In the genomic region with DNA sequence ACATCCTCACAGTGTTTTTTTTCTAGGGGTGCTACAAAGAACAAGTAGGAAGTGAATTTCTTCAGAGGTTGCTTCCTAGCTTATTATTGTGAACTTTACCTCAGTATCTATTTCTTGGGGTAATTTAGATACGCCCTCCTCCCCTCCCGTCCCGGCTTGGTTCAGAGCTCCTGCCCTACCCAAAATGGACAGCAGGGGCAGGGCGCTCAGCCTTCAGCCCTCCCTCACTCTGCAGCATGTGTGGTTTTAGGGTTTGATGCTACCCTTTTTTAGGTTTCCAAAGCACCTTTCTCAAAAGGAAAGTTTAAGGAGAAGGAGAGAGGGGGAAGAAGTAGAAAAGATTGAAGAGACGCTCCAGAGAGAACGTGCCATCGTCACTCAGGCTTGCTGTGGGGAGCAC, we compare ENCODE assay signal across 14 cellular contexts. TPM values are rescaled to one million over a fixed set of nuclear protein-coding genes. Genes with fewer than 3 reads are reported as not detected.
A peak's percentile ranks its signal among the peaks of the same experiment; 100 is the strongest.
DNase-seq lines count a peak whose midpoint lies in the region; ATAC-seq and TF ChIP-seq lines count a peak whose summit lies in the region.
"Had no signal": no experiment of that assay in that cellular context is flagged by ENCODE, and none has a peak within 500 bp of the region (broad histone marks: within the 10 kb centered on the region; RNA-seq: fewer than 3 reads in every experiment).

No MANE protein-coding gene starts in this region.

- no TSS peak for BruUV-seq in PC-9 (replicated peaks; lab: Mats Ljungman, UMichigan)

- intact Hi-C loops in PC-9 (cut with micrococcal nuclease; ENCODE audit: unreplicated experiment), result no loop called here

- H3K27ac ChIP-seq in PC-9, result no peak overlapping the region
- no peak overlapping the region for H3K27ac ChIP-seq in effector memory CD4-positive, alpha-beta T cell (ENCODE audit: insufficient read depth, low read length, poor library complexity, severe bottlenecking)
- H3K27ac ChIP-seq: SJCRH30 had no signal

- no peaks in the 10 kb centered on the region for H4K20me1 ChIP-seq in PC-9 (ENCODE audit: insufficient read depth)

- no peaks in the 10 kb centered on the region for H3K27me3 ChIP-seq in PC-9 (ENCODE audit: insufficient read depth, low read depth)
- H3K27me3 ChIP-seq in effector memory CD4-positive, alpha-beta T cell (replicated peaks; ENCODE audit: control insufficient read depth, insufficient read depth, low read length, poor library complexity, severe bottlenecking), result no peaks in the 10 kb centered on the region
- H3K27me3 ChIP-seq: SJCRH30 had no signal

- H2AFZ ChIP-seq in PC-9, result no peak overlapping the region

- H3K9me3 ChIP-seq in PC-9 (ENCODE audit: insufficient read depth, low read depth), result no peaks in the 10 kb centered on the region
- no peaks in the 10 kb centered on the region for H3K9me3 ChIP-seq in effector memory CD4-positive, alpha-beta T cell (ENCODE audit: control insufficient read depth, low read length)
- H3K9me3 ChIP-seq: HAP-1, SJCRH30 had no signal

- H3K4me1 ChIP-seq in PC-9 (replicated peaks; ENCODE audit: insufficient read depth), result no peaks in the 10 kb centered on the region
- no peaks in the 10 kb centered on the region for H3K4me1 ChIP-seq in effector memory CD4-positive, alpha-beta T cell (ENCODE audit: control insufficient read depth, insufficient read depth, low read length, poor library complexity, severe bottlenecking)
- H3K4me1 ChIP-seq: HAP-1, SJCRH30 had no signal

- DNase-seq in AG20443 (ENCODE audit: low spot score) (peak; percentile 30), PC-9 (no peak), fibroblast of villous mesenchyme (ENCODE audit: low read depth) (no peak), SKM-1 (lab: John Stamatoyannopoulos, UW; ENCODE audit: unreplicated experiment) (no peak), NCI-H748 treated with DMSO at 0.1 percent for 48 hours (lab: John Stamatoyannopoulos, UW) (no peak)
- no peak for DNase-seq in effector memory CD4-positive, alpha-beta T cell
- DNase-seq: activated CD4-positive, alpha-beta memory T cell treated with anti-CD3 and anti-CD28 coated beads, Interleukin-2, amount 10 ng/mL, durations not matched to agents 7 days and 5 days; DMS153; NCI-H2029; SJCRH30; stimulated activated CD4-positive, alpha-beta T cell treated with anti-CD3 and anti-CD28 coated beads, Interleukin-4, amount 100 ng/mL, for 4 hours had no signal

- TF ChIP-seq CTCF in PC-9 (conservative IDR thresholded peaks at IDR 0.05) (peak; percentile 64), fibroblast of villous mesenchyme (IDR thresholded peaks at IDR 0.05; ENCODE audit: insufficient read depth, low read depth, low read length) (peak; percentile 54)

- H3K4me3 ChIP-seq in PC-9 (no peak overlapping the region), fibroblast of villous mesenchyme (ENCODE audit: low read depth, low read length) (no peak overlapping the region)
- no peak overlapping the region for H3K4me3 ChIP-seq in effector memory CD4-positive, alpha-beta T cell (ENCODE audit: insufficient read depth, low read depth, low read length, poor library complexity, severe bottlenecking)
- H3K4me3 ChIP-seq: HAP-1, SJCRH30 had no signal

- POLR2A ChIA-PET in PC-9 (lab: Charles Lee; ENCODE audit: unreplicated experiment), result no interaction called here

- H3K36me3 ChIP-seq in PC-9 (ENCODE audit: low read depth), result no peaks in the 10 kb centered on the region
- no peaks in the 10 kb centered on the region for H3K36me3 ChIP-seq in effector memory CD4-positive, alpha-beta T cell (ENCODE audit: control insufficient read depth, insufficient read depth, low read length)
- H3K36me3 ChIP-seq: HAP-1, SJCRH30 had no signal

- CTCF ChIA-PET in PC-9 (lab: Charles Lee), result no interaction called here

- peak; percentile 50 for ATAC-seq in GM19351 (IDR thresholded peaks at IDR 0.05; ENCODE audit: unreplicated experiment)
- no peak for ATAC-seq in HG03521 (IDR thresholded peaks at IDR 0.05; ENCODE audit: unreplicated experiment)

- no peaks in the 10 kb centered on the region for H3K9me2 ChIP-seq in PC-9 (ENCODE audit: insufficient read depth)

- no peak overlapping the region for H3K4me2 ChIP-seq in PC-9

- no peaks in the 10 kb centered on the region for H3F3A ChIP-seq in PC-9 (ENCODE audit: insufficient read depth, low read depth)

- H3K79me2 ChIP-seq in PC-9 (ENCODE audit: low read depth), result no peaks in the 10 kb centered on the region

RNA-seq across cellular contexts. Expression of a gene that starts 16.9 kb away (rescaled TPM):
- total RNA-seq in PC-9 (2021) (17.0 and 18.8 TPM in 2 replicates), fibroblast of villous mesenchyme (27.1 and 36.7 TPM in 2 replicates)

RNA-seq across cellular contexts. Expression of a gene that starts 53.7 kb away (rescaled TPM):
- total RNA-seq in PC-9 (2021) (5.2 and 5.6 TPM in 2 replicates), fibroblast of villous mesenchyme (10.6 and 16.0 TPM in 2 replicates)
